In the genomic region with DNA sequence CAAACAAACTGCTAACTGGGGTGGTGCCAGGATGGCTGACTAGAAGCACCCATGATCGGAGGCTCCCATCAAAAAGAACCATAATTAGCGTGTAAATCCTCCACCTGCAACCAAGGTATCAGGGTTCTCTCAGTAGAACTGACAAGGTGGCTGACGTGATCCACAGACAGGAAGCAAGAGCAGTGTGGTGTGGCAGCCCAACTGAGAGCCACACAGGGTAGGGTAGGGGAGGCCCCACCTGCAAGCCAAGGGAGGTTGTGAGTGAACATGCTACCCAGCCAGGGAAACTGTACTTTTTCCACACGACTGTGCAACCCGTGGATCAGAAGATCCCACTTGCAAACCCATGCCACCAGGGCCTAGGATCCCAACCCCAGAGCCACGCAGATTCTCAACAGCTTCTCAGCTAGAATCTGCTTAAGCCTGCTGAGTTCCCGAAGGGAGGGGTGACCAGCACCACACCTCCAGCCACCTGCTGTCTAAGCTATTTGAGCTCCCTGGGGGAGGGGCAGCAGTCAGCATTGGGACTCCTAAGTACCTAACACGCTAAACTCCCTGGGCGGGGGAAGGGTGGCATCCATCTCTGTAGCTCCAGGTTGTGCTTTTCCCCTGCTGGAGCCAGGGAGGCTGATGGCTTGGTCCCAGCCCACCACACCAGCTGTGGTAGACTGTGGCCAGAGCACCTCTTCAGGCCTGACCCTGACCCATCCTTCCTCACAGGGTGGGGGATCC, we compare ENCODE assay signal across 20 cellular contexts.
DNase-seq lines count a peak whose midpoint lies in the region; ATAC-seq and TF ChIP-seq lines count a peak whose summit lies in the region.
"Had no signal": no experiment of that assay in that cellular context is flagged by ENCODE, and none has a peak within 500 bp of the region (broad histone marks: within the 10 kb centered on the region; RNA-seq: fewer than 3 reads in every experiment).

No MANE protein-coding gene starts in this region.

- POLR2A ChIA-PET in OCI-LY7 (lab: Charles Lee) = interaction anchor here (0.6 to 0.7 kb wide), 2 partner anchors 18 to 38 kb away, joined by 3 to 8 read pairs; no protein-coding TSS in a partner anchor

- H3K4me3 Mint-ChIP-seq in H9 = no peak overlapping the region
- no peak overlapping the region for H3K4me3 Mint-ChIP-seq in natural killer cell treated with Interleukin-12 subunit alpha and Interleukin-12 subunit beta and Interleukin-15 and Interleukin-18, amount 100 ng/mL, for 72 hours
- H3K4me3 Mint-ChIP-seq: immature natural killer cell; T-helper 2 cell treated with Interferon-gamma antibody and Interleukin-4, amounts not matched to agents 5 μg/mL and 100 μg/mL, for 36 hours had no signal

- H2BK20ac ChIP-seq in H9 (ENCODE audit: low read depth, low read length, poor library complexity, severe bottlenecking) = no peak overlapping the region

- H3K79me1 ChIP-seq in H9 (ENCODE audit: insufficient read depth, low read depth, low read length, poor library complexity, severe bottlenecking) = no peaks in the 10 kb centered on the region

- H3K23ac ChIP-seq in H9 (ENCODE audit: insufficient read length, low read depth, low read length) = no peak overlapping the region

- H3K27ac ChIP-seq in H9 (ENCODE audit: insufficient read length, low read depth, low read length) = no peak overlapping the region
- peak overlapping the region; percentile 46 for H3K27ac ChIP-seq in OCI-LY7 (ENCODE audit: low read depth, low read length, poor library complexity, severe bottlenecking)
- H3K27ac ChIP-seq: gastroesophageal sphincter, ovary, right lobe of liver, SJSA1 had no signal

- no peak overlapping the region for H2BK12ac ChIP-seq in H9 (ENCODE audit: insufficient read length, low read depth, low read length)

- no peak overlapping the region for H3K9ac ChIP-seq in H9 (ENCODE audit: extremely low read depth, insufficient read length, low read length)

- no peak overlapping the region for H3K14ac ChIP-seq in H9 (ENCODE audit: insufficient read depth, low read length)

- H3K9me3 Mint-ChIP-seq in H9 = peaks cover 0 to 5% of the 10 kb centered on the region in 2 experiments; a peak in 2 of 5 replicates
- peaks cover 18% of the 10 kb centered on the region for H3K9me3 Mint-ChIP-seq in natural killer cell treated with Interleukin-12 subunit alpha and Interleukin-12 subunit beta and Interleukin-15 and Interleukin-18, amount 100 ng/mL, for 72 hours

- H3K79me2 ChIP-seq in H9 (ENCODE audit: insufficient read depth, low read length) (no peaks in the 10 kb centered on the region), OCI-LY7 (ENCODE audit: insufficient read depth, low read depth, low read length) (no peaks in the 10 kb centered on the region)

- H3K36me3 Mint-ChIP-seq in H9 (ENCODE audit: insufficient read depth in 1 of 3, low read depth in 3 of 3) = no peaks in the 10 kb centered on the region; a peak in 1 of 7 replicates
- peaks cover 7% of the 10 kb centered on the region for H3K36me3 Mint-ChIP-seq in natural killer cell treated with Interleukin-12 subunit alpha and Interleukin-12 subunit beta and Interleukin-15 and Interleukin-18, amount 100 ng/mL, for 72 hours
- H3K36me3 Mint-ChIP-seq: immature natural killer cell had no signal

- DNase-seq in COLO668 (lab: John Stamatoyannopoulos, UW; ENCODE audit: unreplicated experiment) (peak; percentile 70), H9 (peak; percentile 56), OCI-LY7 (ENCODE audit: low spot score) (peak; percentile 82), iPS-NIHi7 (ENCODE audit: extremely low spot score) (peak; percentile 30), EL (no peak)
- DNase-seq in natural killer cell treated with Interleukin-12 subunit alpha and Interleukin-12 subunit beta and Interleukin-15 and Interleukin-18, amount 100 ng/mL, for 72 hours (ENCODE audit: low spot score) = no peak
- DNase-seq in activated CD4-positive, alpha-beta T cell treated with anti-CD3 and anti-CD28 coated beads, Interleukin-2, amount 50 U/mL, for 4 hours = no peak
- DNase-seq: erythroblast, immature natural killer cell, NCI-H1436, NCI-H446 treated with DMSO at 0.1 percent for 48 hours, ovary, PC-3, right lobe of liver had no signal

- peak overlapping the region; percentile 20 for H3K4me3 ChIP-seq in OCI-LY7 (ENCODE audit: low read depth, low read length, poor library complexity, severe bottlenecking)
- H3K4me3 ChIP-seq: gastroesophageal sphincter, ovary, right lobe of liver, SJSA1 had no signal

- no peaks in the 10 kb centered on the region for H3K27me3 Mint-ChIP-seq in H9 (ENCODE audit: low read depth)
- H3K27me3 Mint-ChIP-seq in natural killer cell treated with Interleukin-12 subunit alpha and Interleukin-12 subunit beta and Interleukin-15 and Interleukin-18, amount 100 ng/mL, for 72 hours = no peaks in the 10 kb centered on the region

- CTCF ChIA-PET in OCI-LY7 (lab: Charles Lee; ENCODE audit: unreplicated experiment) = no interaction called here

- no peak overlapping the region for H2BK15ac ChIP-seq in H9 (ENCODE audit: low read depth, low read length)

- no CpG with 5 or more reads among the region's 9 CpGs for WGBS in H9 (ENCODE audit: extremely low coverage, insufficient read length, low lambda C conversion rate)

- no peak overlapping the region for H2AK5ac ChIP-seq in H9 (ENCODE audit: insufficient read length, low read length)

- no peak for TF ChIP-seq CTCF in H9 (conservative IDR thresholded peaks at IDR 0.05)
- no peak for TF ChIP-seq CTCF in OCI-LY7 (conservative IDR thresholded peaks at IDR 0.05; ENCODE audit: low read length)

- peak overlapping the region in 2 of 3 experiments; percentile 49 to 84; a peak in 3 of 7 replicates for H3K27ac Mint-ChIP-seq in H9
- no peak overlapping the region for H3K27ac Mint-ChIP-seq in natural killer cell treated with Interleukin-12 subunit alpha and Interleukin-12 subunit beta and Interleukin-15 and Interleukin-18, amount 100 ng/mL, for 72 hours
- H3K27ac Mint-ChIP-seq: activated T-helper 2 cell treated with anti-CD3 and anti-CD28 coated beads, Interferon-gamma antibody, Interleukin-2, Interleukin-4, amounts not matched to agents 10 μg/mL and 5 μg/mL and 100 μg/mL, durations not matched to agents 14 hours and 24 hours and 36 hours; immature natural killer cell; T-helper 2 cell treated with Interferon-gamma antibody and Interleukin-4, amounts not matched to agents 5 μg/mL and 100 μg/mL, for 36 hours had no signal

- H3K4me2 ChIP-seq in H9 (ENCODE audit: insufficient read depth, insufficient read length, low read length) (no peak overlapping the region), OCI-LY7 (ENCODE audit: low read length) (peak overlapping the region; percentile 53)

- no peak overlapping the region for H4K91ac ChIP-seq in H9 (ENCODE audit: insufficient read length, low read depth, low read length)

- no peaks in the 10 kb centered on the region for H3K36me3 ChIP-seq in OCI-LY7 (ENCODE audit: insufficient read depth, low read length)
- H3K36me3 ChIP-seq: gastroesophageal sphincter, ovary, right lobe of liver, SJSA1 had no signal

- no peaks in the 10 kb centered on the region for H3K23me2 ChIP-seq in H9 (ENCODE audit: insufficient read length, low read depth, low read length, poor library complexity, severe bottlenecking)

- no peaks in the 10 kb centered on the region for H4K20me1 ChIP-seq in H9 (ENCODE audit: control insufficient read depth, insufficient read depth, insufficient read length)
- no peaks in the 10 kb centered on the region for H4K20me1 ChIP-seq in OCI-LY7 (ENCODE audit: insufficient read depth, low read length)

- H3K4ac ChIP-seq in H9 (ENCODE audit: low read depth, low read length) = no peak overlapping the region

- no peak overlapping the region for H2BK120ac ChIP-seq in H9 (ENCODE audit: low read depth, low read length, poor library complexity, severe bottlenecking)

- peaks cover 11 to 12% of the 10 kb centered on the region in 2 experiments for H3K4me1 Mint-ChIP-seq in H9
- H3K4me1 Mint-ChIP-seq in natural killer cell treated with Interleukin-12 subunit alpha and Interleukin-12 subunit beta and Interleukin-15 and Interleukin-18, amount 100 ng/mL, for 72 hours (ENCODE audit: low read depth in 2 of 2) = no peaks in the 10 kb centered on the region
- H3K4me1 Mint-ChIP-seq: immature natural killer cell had no signal

- BruUV-seq in OCI-LY7 (replicated peaks; lab: Mats Ljungman, UMichigan) = no TSS peak

- no peaks in the 10 kb centered on the region for H3K9me2 ChIP-seq in OCI-LY7 (ENCODE audit: insufficient read depth, low read length)

- H3K4me1 ChIP-seq in H9 (ENCODE audit: insufficient read depth, low read length) (no peaks in the 10 kb centered on the region), OCI-LY7 (ENCODE audit: insufficient read depth, low read length, poor library complexity, severe bottlenecking) (peaks cover 18% of the 10 kb centered on the region)
- H3K4me1 ChIP-seq: gastroesophageal sphincter, right lobe of liver, SJSA1 had no signal

- H2BK5ac ChIP-seq in H9 (ENCODE audit: insufficient read length, low read length) = no peak overlapping the region

- no peak overlapping the region for H3K56ac ChIP-seq in H9 (ENCODE audit: insufficient read length, low read depth, low read length)

- H3K18ac ChIP-seq in H9 (ENCODE audit: insufficient read length, low read depth, low read length) = peak overlapping the region; percentile 30

- no peak overlapping the region for H3T11ph ChIP-seq in H9 (ENCODE audit: low read length)

- no peaks in the 10 kb centered on the region for H3K9me3 ChIP-seq in H9 (ENCODE audit: control insufficient read depth, low read depth, low read length)
- no peaks in the 10 kb centered on the region for H3K9me3 ChIP-seq in OCI-LY7 (ENCODE audit: low read length)
- H3K9me3 ChIP-seq: gastroesophageal sphincter, ovary, right lobe of liver, SJSA1 had no signal

- H2AFZ ChIP-seq in H9 (ENCODE audit: low read length) (no peak overlapping the region), OCI-LY7 (ENCODE audit: low read length) (peak overlapping the region; percentile 91)

- intact Hi-C loops in OCI-LY7 (cut with micrococcal nuclease; ENCODE audit: unreplicated experiment) = no loop called here

- H4K5ac ChIP-seq in H9 (ENCODE audit: insufficient read length, low read depth, low read length) = no peak overlapping the region

- ATAC-seq in natural killer cell treated with Interleukin-12 subunit alpha and Interleukin-12 subunit beta and Interleukin-15 and Interleukin-18, amount 100 ng/mL, for 72 hours = no peak
- no peak for ATAC-seq in GM21717 (IDR thresholded peaks at IDR 0.05; ENCODE audit: unreplicated experiment)
- ATAC-seq: activated CD4-positive, CD25-positive, alpha-beta regulatory T cell treated with anti-CD3 and anti-CD28 coated beads, Interleukin-2, amount 50 U/mL, for 24 hours; gastroesophageal sphincter; PC-3; right lobe of liver had no signal

- no peaks in the 10 kb centered on the region for H3K27me3 ChIP-seq in H9 (ENCODE audit: insufficient read depth, low read length)
- H3K27me3 ChIP-seq: gastroesophageal sphincter, ovary, right lobe of liver, SJSA1 had no signal

- H4K8ac ChIP-seq in H9 (replicated peaks; ENCODE audit: insufficient read length, low read depth, low read length) = no peak overlapping the region

Comparison
In these comparisons a context has a peak if more than half of its experiments do, and no peak if none do; other contexts are left out.
1. DNase-seq: peak in COLO668 (single experiment), H9 (single experiment), OCI-LY7 (single experiment) and iPS-NIHi7 (single experiment); none in natural killer cell treated with Interleukin-12 subunit alpha and Interleukin-12 subunit beta and Interleukin-15 and Interleukin-18, amount 100 ng/mL, for 72 hours (single experiment), activated CD4-positive, alpha-beta T cell treated with anti-CD3 and anti-CD28 coated beads, Interleukin-2, amount 50 U/mL, for 4 hours (0 of 2) and EL (single experiment).
2. H3K27ac Mint-ChIP-seq: peak in H9 (2 of 3); none in natural killer cell treated with Interleukin-12 subunit alpha and Interleukin-12 subunit beta and Interleukin-15 and Interleukin-18, amount 100 ng/mL, for 72 hours (0 of 2).